ENCODE assay signal across 18 cellular contexts in the genomic region with DNA sequence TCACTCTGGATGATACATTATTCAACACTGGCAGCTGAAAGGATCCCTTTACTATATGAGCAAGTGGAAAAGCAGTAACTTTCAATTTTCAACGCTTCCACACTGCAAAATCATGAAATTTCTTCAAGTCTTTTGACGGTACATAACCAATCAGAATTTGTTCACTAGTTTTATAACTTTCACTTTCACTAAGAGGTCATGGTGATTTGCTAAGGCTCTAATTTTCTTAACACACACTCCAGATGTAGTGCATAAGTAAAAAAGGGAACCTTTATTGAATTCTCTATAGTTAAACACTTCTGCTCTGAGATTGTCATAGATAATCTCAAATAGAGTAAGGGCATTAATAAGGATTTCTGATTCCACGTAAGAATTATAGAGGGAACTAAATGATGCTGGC. TPM values are rescaled to one million over a fixed set of nuclear protein-coding genes. Genes with fewer than 3 reads are reported as not detected.
DNase-seq lines count a peak whose midpoint lies in the region; ATAC-seq and TF ChIP-seq lines count a peak whose summit lies in the region.
"Had no signal": no experiment of that assay in that cellular context is flagged by ENCODE, and none has a peak within 500 bp of the region (broad histone marks: within the 10 kb centered on the region; RNA-seq: fewer than 3 reads in every experiment).

No MANE protein-coding gene starts in this region.

- H2AFZ ChIP-seq in PC-3 (ENCODE audit: low read length) (no peak overlapping the region), trophoblast cell (ENCODE audit: insufficient read depth, low read length, poor library complexity) (no peak overlapping the region)

- H3K27me3 ChIP-seq in PC-3 (ENCODE audit: low read length) (no peaks in the 10 kb centered on the region), heart right ventricle (peaks cover 0 to 13% (median 0%) of the 10 kb centered on the region in 7 donors), trophoblast cell (ENCODE audit: insufficient read depth, low read length) (no peaks in the 10 kb centered on the region)
- H3K27me3 ChIP-seq: SJCRH30 had no signal

- peaks cover 22% of the 10 kb centered on the region for H3K4me1 Mint-ChIP-seq in stimulated activated naive CD8-positive, alpha-beta T cell treated with anti-CD3 and anti-CD28 coated beads, Interleukin-15, Interleukin-2, amounts not matched to agents 100 ng/mL and 50 ng/mL, for 24 hours (ENCODE audit: low read depth)
- peaks cover 2% of the 10 kb centered on the region for H3K4me1 Mint-ChIP-seq in T-helper 17 cell

- H2BK120ac ChIP-seq in trophoblast cell (ENCODE audit: insufficient read depth, low read length, poor library complexity), result no peak overlapping the region

- no peak for TF ChIP-seq CTCF in PC-3 (conservative IDR thresholded peaks at IDR 0.05; ENCODE audit: low read depth, low read length)
- TF ChIP-seq CTCF in heart right ventricle (IDR thresholded peaks at IDR 0.05), result no peak

- no peaks in the 10 kb centered on the region for H3K27me3 Mint-ChIP-seq in stimulated activated naive CD8-positive, alpha-beta T cell treated with anti-CD3 and anti-CD28 coated beads, Interleukin-15, Interleukin-2, amounts not matched to agents 100 ng/mL and 50 ng/mL, for 24 hours
- no peaks in the 10 kb centered on the region for H3K27me3 Mint-ChIP-seq in T-helper 17 cell

- no peak for DNase-seq in stimulated activated naive CD8-positive, alpha-beta T cell treated with anti-CD3 and anti-CD28 coated beads, Interleukin-15, Interleukin-2, amounts not matched to agents 100 U/mL and 50 U/mL, for 24 hours
- DNase-seq in T-helper 17 cell, result no peak
- DNase-seq in fibroblast of peridontal ligament (ENCODE audit: extremely low read depth), result peak; percentile 3
- no peak for DNase-seq in PC-3
- DNase-seq in heart right ventricle, result no peak
- no peak for DNase-seq in trophoblast cell
- DNase-seq: activated effector memory CD4-positive, alpha-beta T cell treated with anti-CD3 and anti-CD28 coated beads, Interleukin-2, amount 50 U/mL, for 16 hours; EL; H9; left ventricle myocardium superior; NCI-H1436 treated with DMSO at 0.1 percent for 48 hours; NCI-H2171 treated with DMSO at 0.1 percent for 48 hours; NCI-H774; right cardiac atrium; SJCRH30; stimulated activated CD4-positive, alpha-beta T cell treated with anti-CD3 and anti-CD28 coated beads, Interleukin-15, amount 100 ng/mL, for 24 hours had no signal

- H3K9ac ChIP-seq in PC-3 (ENCODE audit: low read length) (no peak overlapping the region), trophoblast cell (ENCODE audit: low read length) (no peak overlapping the region)

- H2BK5ac ChIP-seq in trophoblast cell (ENCODE audit: low read depth, low read length, poor library complexity), result no peak overlapping the region

- H4K8ac ChIP-seq in trophoblast cell (ENCODE audit: low read depth, low read length), result no peak overlapping the region

- H3K79me1 ChIP-seq in trophoblast cell (ENCODE audit: low read length), result peaks cover 3% of the 10 kb centered on the region

- H3K4me2 ChIP-seq in PC-3 (ENCODE audit: low read length), result no peak overlapping the region
- H3K4me2 ChIP-seq in trophoblast cell (ENCODE audit: low read length), result no peak overlapping the region

- no peaks in the 10 kb centered on the region for H3K36me3 ChIP-seq in PC-3 (ENCODE audit: low read depth, low read length)
- H3K36me3 ChIP-seq in heart right ventricle, result peaks cover 0 to 20% (median 0%) of the 10 kb centered on the region in 9 donors
- peaks cover 11 to 16% of the 10 kb centered on the region in 2 experiments for H3K36me3 ChIP-seq in trophoblast cell (ENCODE audit: control insufficient read depth in 1 of 2, insufficient read depth in 2 of 2, low read length in 2 of 2)

- H3K27ac Mint-ChIP-seq in stimulated activated naive CD8-positive, alpha-beta T cell treated with anti-CD3 and anti-CD28 coated beads, Interleukin-15, Interleukin-2, amounts not matched to agents 100 ng/mL and 50 ng/mL, for 24 hours, result peak overlapping the region; percentile 8
- no peak overlapping the region for H3K27ac Mint-ChIP-seq in T-helper 17 cell

- no TSS peak for BruUV-seq in PC-3 (replicated peaks; lab: Mats Ljungman, UMichigan)

- no peak overlapping the region for H4K12ac ChIP-seq in trophoblast cell (ENCODE audit: low read depth, low read length)

- no peaks in the 10 kb centered on the region for H3K9me3 ChIP-seq in T-helper 17 cell (ENCODE audit: control insufficient read depth, low read length, poor library complexity, severe bottlenecking)
- no peaks in the 10 kb centered on the region for H3K9me3 ChIP-seq in PC-3 (ENCODE audit: low read length)
- H3K9me3 ChIP-seq in heart right ventricle, result no peaks in the 10 kb centered on the region
- H3K9me3 ChIP-seq in trophoblast cell (ENCODE audit: insufficient read depth, low read depth, low read length), result no peaks in the 10 kb centered on the region
- H3K9me3 ChIP-seq: SJCRH30, thoracic aorta had no signal

- POLR2A ChIA-PET in PC-3 (lab: Charles Lee; ENCODE audit: unreplicated experiment), result no interaction called here

- H3K23ac ChIP-seq in trophoblast cell (ENCODE audit: low read length), result no peak overlapping the region

- no peaks in the 10 kb centered on the region for H3K9me3 Mint-ChIP-seq in stimulated activated naive CD8-positive, alpha-beta T cell treated with anti-CD3 and anti-CD28 coated beads, Interleukin-15, Interleukin-2, amounts not matched to agents 100 ng/mL and 50 ng/mL, for 24 hours

- no peaks in the 10 kb centered on the region for H3F3A ChIP-seq in PC-3 (ENCODE audit: low read length, unreplicated experiment)

- no peak overlapping the region for H3K14ac ChIP-seq in trophoblast cell (ENCODE audit: low read length)

- H4K91ac ChIP-seq in trophoblast cell (ENCODE audit: low read depth, low read length), result no peak overlapping the region

- H3K4me3 Mint-ChIP-seq in stimulated activated naive CD8-positive, alpha-beta T cell treated with anti-CD3 and anti-CD28 coated beads, Interleukin-15, Interleukin-2, amounts not matched to agents 100 ng/mL and 50 ng/mL, for 24 hours, result peak overlapping the region; percentile 35
- peak overlapping the region; percentile 33 for H3K4me3 Mint-ChIP-seq in T-helper 17 cell
- H3K4me3 Mint-ChIP-seq: H9 had no signal

- no peak overlapping the region for H2BK12ac ChIP-seq in trophoblast cell (ENCODE audit: low read length)

- H4K20me1 ChIP-seq in PC-3 (ENCODE audit: low read length), result no peaks in the 10 kb centered on the region

- H3K36me3 Mint-ChIP-seq in stimulated activated naive CD8-positive, alpha-beta T cell treated with anti-CD3 and anti-CD28 coated beads, Interleukin-15, Interleukin-2, amounts not matched to agents 100 ng/mL and 50 ng/mL, for 24 hours (ENCODE audit: low read depth), result no peaks in the 10 kb centered on the region
- peaks cover 3% of the 10 kb centered on the region for H3K36me3 Mint-ChIP-seq in T-helper 17 cell (ENCODE audit: low read depth)

- intact Hi-C loops in PC-3 (cut with micrococcal nuclease), result no loop called here
- intact Hi-C loops in heart right ventricle (cut with DNase I), result loop anchor here in 1 of 10 donors (5.0 kb wide), 1 partner anchor 142 kb away; no protein-coding TSS in a partner anchor

- no peak for ATAC-seq in stimulated activated naive CD8-positive, alpha-beta T cell treated with anti-CD3 and anti-CD28 coated beads, Interleukin-15, Interleukin-2, amounts not matched to agents 100 U/mL and 50 U/mL, for 24 hours
- ATAC-seq in T-helper 17 cell (no peak), PC-3 (no peak), heart right ventricle (no peak)
- ATAC-seq: left ventricle myocardium superior, right cardiac atrium had no signal

- 80 to 85% methylated on average over 3 of the region's 3 CpGs for WGBS in heart right ventricle, 2 donors
- WGBS in trophoblast cell (ENCODE audit: extremely low coverage, insufficient coverage, insufficient read length), result no CpG with 5 or more reads among the region's 3 CpGs

- no peak overlapping the region for H2AK5ac ChIP-seq in trophoblast cell (ENCODE audit: low read length)

- H3K9me2 ChIP-seq in PC-3 (replicated peaks; ENCODE audit: low read length), result no peaks in the 10 kb centered on the region

- no peak overlapping the region for H3K4ac ChIP-seq in trophoblast cell (ENCODE audit: low read depth, low read length)

- no peak overlapping the region for H3K18ac ChIP-seq in trophoblast cell (ENCODE audit: low read length)

- CTCF ChIA-PET in PC-3 (lab: Charles Lee), result no interaction called here

- no peak overlapping the region for H3K4me3 ChIP-seq in PC-3 (ENCODE audit: low read length)
- H3K4me3 ChIP-seq in heart right ventricle, result no peak overlapping the region
- no peak overlapping the region for H3K4me3 ChIP-seq in trophoblast cell (ENCODE audit: low read depth, low read length)
- H3K4me3 ChIP-seq: SJCRH30, thoracic aorta had no signal

- H3K79me2 ChIP-seq in PC-3 (ENCODE audit: low read length), result no peaks in the 10 kb centered on the region
- H3K79me2 ChIP-seq in trophoblast cell (ENCODE audit: control insufficient read depth, insufficient read depth, low read length, poor library complexity), result no peaks in the 10 kb centered on the region

- H3K27ac ChIP-seq in PC-3 (ENCODE audit: low read length), result no peak overlapping the region
- H3K27ac ChIP-seq in heart right ventricle, result no peak overlapping the region
- no peak overlapping the region for H3K27ac ChIP-seq in trophoblast cell (ENCODE audit: low read depth, low read length)
- H3K27ac ChIP-seq: SJCRH30, thoracic aorta had no signal

- no peaks in the 10 kb centered on the region for H3K4me1 ChIP-seq in PC-3 (ENCODE audit: insufficient read depth, low read length)
- H3K4me1 ChIP-seq in heart right ventricle, result peaks cover 0 to 11% (median 0%) of the 10 kb centered on the region in 9 donors
- H3K4me1 ChIP-seq in trophoblast cell (ENCODE audit: control insufficient read depth in 1 of 2, insufficient read depth in 2 of 2, low read length in 2 of 2), result no peaks in the 10 kb centered on the region

RNA-seq across cellular contexts. Expression of a gene that starts 4.1 kb away (rescaled TPM):
- total RNA-seq in T-helper 17 cell (1 to 10 TPM in 1 of 2 donors, under 1 TPM in 1; 0.55 to 1.4 TPM), PC-3 (2014; rRNA removed) (0.58 and 0.98 TPM in 2 replicates), heart right ventricle (10 to 100 TPM; 21.9 to 52.6 (median 37.8) TPM)
- polyA plus RNA-seq in heart right ventricle, result 10 to 100 TPM; 12.4 to 19.1 TPM
- 51.3 and 53.9 TPM in 2 replicates for polyA plus RNA-seq in trophoblast cell (2013)

RNA-seq across cellular contexts. Expression of a gene that starts 32.6 kb away (rescaled TPM):
- 10 to 100 TPM; 47.5 to 49.9 TPM for total RNA-seq in T-helper 17 cell
- total RNA-seq in PC-3 (2014; rRNA removed), result 13.6 and 16.0 TPM in 2 replicates
- 10 to 100 TPM; 54.6 to 81.2 (median 62.7) TPM for total RNA-seq in heart right ventricle
- 10 to 100 TPM; 32.6 to 33.2 TPM for polyA plus RNA-seq in heart right ventricle
- polyA plus RNA-seq in trophoblast cell (2013), result 42.3 and 45.4 TPM in 2 replicates

RNA-seq across cellular contexts. Expression of a gene that starts 37.7 kb away (rescaled TPM):
- total RNA-seq in T-helper 17 cell, result 10 to 100 TPM; 34.0 to 47.8 TPM
- 33.7 and 52.8 TPM in 2 replicates for total RNA-seq in PC-3 (2014; rRNA removed)
- 10 to 100 TPM; 16.8 to 43.1 (median 35.1) TPM for total RNA-seq in heart right ventricle
- polyA plus RNA-seq in heart right ventricle, result 10 to 100 TPM; 11.1 to 29.0 TPM
- 58.9 and 59.0 TPM in 2 replicates for polyA plus RNA-seq in trophoblast cell (2013)

Comparison
In these comparisons a context has a peak if more than half of its experiments do, and no peak if none do; other contexts are left out.
1. RNA of a gene that starts 4.1 kb away (total RNA-seq): 21.9 to 52.6 TPM in heart right ventricle; 0.55 to 1.4 TPM in T-helper 17 cell and 0.58 to 0.98 TPM in PC-3; every median in the first group is over 4 times any median in the second.